In the genomic region with DNA sequence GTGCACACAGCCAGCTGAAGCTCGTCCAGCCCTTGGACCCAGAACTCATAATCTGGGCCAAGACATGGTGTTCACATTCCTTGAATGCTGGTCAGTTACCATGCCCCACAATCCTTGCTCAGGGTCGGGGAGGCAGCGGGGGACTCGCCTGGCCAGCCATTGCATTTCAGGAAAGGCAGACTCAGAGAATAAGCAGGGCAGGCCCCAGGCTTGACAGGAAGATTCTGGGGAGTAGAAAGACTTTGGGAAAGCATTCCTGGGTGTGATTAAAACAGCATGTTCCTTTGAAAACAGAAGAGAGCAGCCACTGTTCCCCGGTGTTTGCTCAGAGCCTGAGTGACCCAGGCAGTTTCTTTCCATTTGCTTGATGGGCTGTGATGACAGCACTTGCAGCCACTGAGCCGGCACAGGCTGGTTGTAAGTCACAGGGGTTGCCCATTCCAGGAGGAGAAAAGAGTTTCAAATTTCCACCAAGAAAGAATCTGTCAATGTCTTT, we compare ENCODE assay signal across 18 cellular contexts.
A peak's percentile ranks its signal among the peaks of the same experiment; 100 is the strongest.
DNase-seq lines count a peak whose midpoint lies in the region; ATAC-seq and TF ChIP-seq lines count a peak whose summit lies in the region.
"Had no signal": no experiment of that assay in that cellular context is flagged by ENCODE, and none has a peak within 500 bp of the region (broad histone marks: within the 10 kb centered on the region; RNA-seq: fewer than 3 reads in every experiment).

No MANE protein-coding gene starts in this region.

- no peak for TF ChIP-seq CTCF in esophagus squamous epithelium (IDR thresholded peaks at IDR 0.05)

- H3K36me3 ChIP-seq in NT2/D1 (ENCODE audit: insufficient read depth, insufficient read length, low read length) (no peaks in the 10 kb centered on the region), esophagus squamous epithelium (no peaks in the 10 kb centered on the region)
- H3K36me3 ChIP-seq: BE2C, stomach had no signal

- H3K27ac ChIP-seq in esophagus squamous epithelium, result peak overlapping the region in 3 of 4 donors; percentile 1 to 25 (median 9)

- intact Hi-C loops in esophagus squamous epithelium (cut with DNase I), result no loop called here

- H3K4me1 ChIP-seq in NT2/D1 (ENCODE audit: insufficient read depth, insufficient read length) (peaks cover 4% of the 10 kb centered on the region), esophagus squamous epithelium (peaks cover 0 to 10% (median 0%) of the 10 kb centered on the region in 3 donors)
- H3K4me1 ChIP-seq: BE2C had no signal

- peak overlapping the region; percentile 36 for H3K9ac ChIP-seq in NT2/D1 (ENCODE audit: insufficient read length, low read depth)

- H3K27me3 ChIP-seq in NT2/D1 (ENCODE audit: insufficient read depth, insufficient read length) (peaks cover 3% of the 10 kb centered on the region), esophagus squamous epithelium (no peaks in the 10 kb centered on the region)
- H3K27me3 ChIP-seq: BE2C, stomach had no signal

- DNase-seq in NT2/D1 (ENCODE audit: low read depth, low spot score) (no peak), esophagus squamous epithelium (lab: John Stamatoyannopoulos, UW) (no peak), mucosa of gallbladder (ENCODE audit: low spot score) (peak; percentile 63), superior temporal gyrus (ENCODE audit: extremely low spot score) (peak; percentile 18), NCI-H187 (lab: John Stamatoyannopoulos, UW) (no peak), HCEC 1CT (no peak)
- DNase-seq: activated T-cell treated with anti-CD3 and anti-CD28 coated beads, Interleukin-2, amount 50 U/mL, for 24 hours; BE2C; central memory CD4-positive, alpha-beta T cell; DMS53; foreskin melanocyte; mesendoderm; NCI-H1694; NCI-H526 treated with DMSO at 0.1 percent for 48 hours; PC-3; stomach had no signal

- H3K9me3 ChIP-seq in NT2/D1 (ENCODE audit: insufficient read depth, low read length) (peaks cover 11% of the 10 kb centered on the region; the same call in 1 of the 2 replicates), esophagus squamous epithelium (no peaks in the 10 kb centered on the region)
- H3K9me3 ChIP-seq: BE2C had no signal

- ATAC-seq in GM21390 (IDR thresholded peaks at IDR 0.05; ENCODE audit: unreplicated experiment), result no peak
- ATAC-seq: activated naive CD4-positive, alpha-beta T cell treated with anti-CD3 and anti-CD28 coated beads, Interleukin-2, amount 50 U/mL, for 72 hours; PC-3 had no signal

- 27 to 63% methylated on average over 5 to 6 of the region's 6 CpGs for WGBS in esophagus squamous epithelium, 2 donors

- no peak for TF ChIP-seq POLR2A in esophagus squamous epithelium (IDR thresholded peaks at IDR 0.05)

- no peak overlapping the region for H3K4me3 ChIP-seq in NT2/D1 (ENCODE audit: insufficient read length, low read depth)
- H3K4me3 ChIP-seq in esophagus squamous epithelium, result no peak overlapping the region
- H3K4me3 ChIP-seq: stomach had no signal

Comparison
In these comparisons a context has a peak if more than half of its experiments do, and no peak if none do; other contexts are left out.
1. DNase-seq: peak in mucosa of gallbladder (single experiment) and superior temporal gyrus (single experiment); none in NT2/D1 (single experiment), esophagus squamous epithelium (single experiment), NCI-H187 (0 of 2) and HCEC 1CT (single experiment).